ENCODE assay signal across 14 cellular contexts in genomic region chr1:198798923-198799386, GRCh38.
DNase-seq lines count a peak whose midpoint lies in the region; ATAC-seq, FAIRE-seq and TF ChIP-seq lines count a peak whose summit lies in the region.
"Had no signal": no experiment of that assay in that cellular context is flagged by ENCODE, and none has a peak within 500 bp of the region (broad histone marks: within the 10 kb centered on the region; RNA-seq: fewer than 3 reads in every experiment).

No MANE protein-coding gene starts in this region.

- no peak overlapping the region for H3K4me3 ChIP-seq in bronchial epithelial cell (ENCODE audit: low read depth, low read length)
- H3K4me3 ChIP-seq: HAP-1, heart left ventricle had no signal

- no peaks in the 10 kb centered on the region for H3K27me3 ChIP-seq in bronchial epithelial cell (ENCODE audit: control insufficient read depth, insufficient read depth, low read length)
- H3K27me3 ChIP-seq: heart left ventricle had no signal

- FAIRE-seq in bronchial epithelial cell (lab: Jason Lieb, UNC), result no peak

- TF ChIP-seq CTCF in bronchial epithelial cell (IDR thresholded peaks at IDR 0.05; ENCODE audit: insufficient read depth, low read length, severe bottlenecking), result peak; percentile 4

- ATAC-seq in GM18520 (IDR thresholded peaks at IDR 0.05; ENCODE audit: unreplicated experiment), result peak; percentile 52
- ATAC-seq in GM21423 (IDR thresholded peaks at IDR 0.05; ENCODE audit: unreplicated experiment), result peak; percentile 76
- ATAC-seq in HG03108 (IDR thresholded peaks at IDR 0.05; ENCODE audit: unreplicated experiment), result peak; percentile 71
- ATAC-seq: heart left ventricle, right cardiac atrium had no signal

- no peaks in the 10 kb centered on the region for H3K36me3 ChIP-seq in bronchial epithelial cell (ENCODE audit: control insufficient read depth, insufficient read depth, low read length)
- H3K36me3 ChIP-seq: HAP-1, heart left ventricle had no signal

- DNase-seq in bronchial epithelial cell (ENCODE audit: low read depth) (no peak), dermis blood vessel endothelial cell (no peak), DMS 273 (lab: John Stamatoyannopoulos, UW; ENCODE audit: unreplicated experiment) (no peak), cerebellum (ENCODE audit: low spot score) (no peak)
- no peak for DNase-seq in stimulated activated CD4-positive, alpha-beta T cell treated with anti-CD3 and anti-CD28 coated beads, Interleukin-2, amount 100 ng/mL, for 48 hours
- DNase-seq: activated CD4-positive, CD25-positive, alpha-beta regulatory T cell; cortex of kidney; heart left ventricle; NCI-H1092 treated with DMSO at 0.1 percent for 48 hours; right cardiac atrium had no signal
